In the genomic region with DNA sequence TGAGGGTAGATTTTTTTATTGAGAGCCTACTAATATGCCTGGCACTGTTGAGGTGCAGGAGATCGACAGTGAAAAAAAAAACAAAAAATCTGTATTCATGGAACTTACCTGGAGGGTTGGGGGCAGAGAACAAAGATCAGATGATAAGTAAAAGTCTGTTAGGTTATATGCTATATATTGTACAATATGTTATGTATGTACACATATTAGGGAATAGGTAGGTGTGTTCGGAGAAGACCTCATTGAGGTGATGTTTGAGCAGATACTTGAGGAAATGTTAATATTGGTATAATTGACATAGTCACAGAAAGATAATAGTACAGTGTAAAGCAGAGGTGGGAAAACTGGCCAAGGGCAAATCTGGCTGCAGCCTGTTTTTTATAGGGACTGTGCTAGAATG, we compare ENCODE assay signal across 9 cellular contexts. TPM values are rescaled to one million over a fixed set of nuclear protein-coding genes. Genes with fewer than 3 reads are reported as not detected.
DNase-seq lines count a peak whose midpoint lies in the region; ATAC-seq, FAIRE-seq and TF ChIP-seq lines count a peak whose summit lies in the region.
"Had no signal": no experiment of that assay in that cellular context is flagged by ENCODE, and none has a peak within 500 bp of the region (broad histone marks: within the 10 kb centered on the region; RNA-seq: fewer than 3 reads in every experiment).

No MANE protein-coding gene starts in this region.

- H3K4me1 ChIP-seq in Peyer's patch (peaks cover 0 to 33% (median 6%) of the 10 kb centered on the region in 4 donors), endocrine pancreas (ENCODE audit: control insufficient read depth, insufficient read depth, low read length) (peaks cover 36% of the 10 kb centered on the region), smooth muscle cell (ENCODE audit: low read depth) (peaks cover 25% of the 10 kb centered on the region)

- H3K27ac ChIP-seq in Peyer's patch (peak overlapping the region; percentile 1 to 43 (median 16)), smooth muscle cell (ENCODE audit: low read depth) (peak overlapping the region; percentile 98)
- H3K27ac ChIP-seq: ovary had no signal

- H2AFZ ChIP-seq in smooth muscle cell (ENCODE audit: low read depth), result no peak overlapping the region

- H3K9ac ChIP-seq in endocrine pancreas (ENCODE audit: control insufficient read depth, insufficient read depth, low read length) (no peak overlapping the region), smooth muscle cell (ENCODE audit: low read depth) (no peak overlapping the region)

- DNase-seq in GM12892 (ENCODE audit: insufficient read length), result no peak
- no peak for DNase-seq in Peyer's patch
- no peak for DNase-seq in smooth muscle cell (lab: John Stamatoyannopoulos, UW; ENCODE audit: unreplicated experiment)
- no peak for DNase-seq in left cardiac atrium
- DNase-seq: ovary, SIG-M5 had no signal

- H3K9me3 ChIP-seq in Peyer's patch, result no peaks in the 10 kb centered on the region
- H3K9me3 ChIP-seq in endocrine pancreas (ENCODE audit: control insufficient read depth, low read length), result no peaks in the 10 kb centered on the region
- no peaks in the 10 kb centered on the region for H3K9me3 ChIP-seq in smooth muscle cell (replicated peaks; ENCODE audit: low read depth)
- H3K9me3 ChIP-seq: ovary had no signal

- 82% methylated on average over 2 of the region's 2 CpGs for WGBS in smooth muscle cell (ENCODE audit: low lambda C conversion rate)

- peaks cover 18% of the 10 kb centered on the region for H3F3A ChIP-seq in smooth muscle cell (ENCODE audit: low read depth)

- H3K4me2 ChIP-seq in smooth muscle cell, result peak overlapping the region; percentile 98

- peaks cover 0 to 14% (median 0%) of the 10 kb centered on the region in 3 donors for H3K36me3 ChIP-seq in Peyer's patch
- H3K36me3 ChIP-seq in endocrine pancreas (ENCODE audit: control insufficient read depth, insufficient read depth, low read length), result peaks cover 5% of the 10 kb centered on the region
- peaks cover 2% of the 10 kb centered on the region for H3K36me3 ChIP-seq in smooth muscle cell (ENCODE audit: low read depth)
- H3K36me3 ChIP-seq: ovary had no signal

- TF ChIP-seq CTCF in Peyer's patch (IDR thresholded peaks at IDR 0.05) (no peak), smooth muscle cell (IDR thresholded peaks at IDR 0.05; ENCODE audit: borderline replicate concordance, insufficient read depth, poor library complexity, severe bottlenecking) (no peak)

- peak overlapping the region in 1 of 4 donors; percentile 95 for H3K4me3 ChIP-seq in Peyer's patch
- H3K4me3 ChIP-seq in endocrine pancreas (ENCODE audit: control insufficient read depth, insufficient read depth, low read length), result peak overlapping the region; percentile 4
- no peak overlapping the region for H3K4me3 ChIP-seq in smooth muscle cell
- H3K4me3 ChIP-seq: ovary had no signal

- no peaks in the 10 kb centered on the region for H3K27me3 ChIP-seq in Peyer's patch
- no peaks in the 10 kb centered on the region for H3K27me3 ChIP-seq in endocrine pancreas (ENCODE audit: control insufficient read depth, insufficient read depth, low read length)
- no peaks in the 10 kb centered on the region for H3K27me3 ChIP-seq in smooth muscle cell (ENCODE audit: low read depth)
- H3K27me3 ChIP-seq: ovary had no signal

- intact Hi-C loops in left cardiac atrium (cut with DNase I), result no loop called here

- ATAC-seq in left cardiac atrium (no peak), HG02970 (IDR thresholded peaks at IDR 0.05; ENCODE audit: low FRiP score, unreplicated experiment) (no peak), HG03135 (IDR thresholded peaks at IDR 0.05; ENCODE audit: unreplicated experiment) (no peak)

- TF ChIP-seq POLR2A in GM12892 (IDR thresholded peaks at IDR 0.05; ENCODE audit: low read depth, low read length) (no peak; the same call in 1 of the 2 replicates), Peyer's patch (IDR thresholded peaks at IDR 0.05) (no peak)

- peak; percentile 38 for FAIRE-seq in GM12892 (lab: Jason Lieb, UNC)

- peaks cover 50% of the 10 kb centered on the region for H3K79me2 ChIP-seq in smooth muscle cell (ENCODE audit: low read depth)

- peaks cover 52% of the 10 kb centered on the region for H4K20me1 ChIP-seq in smooth muscle cell (ENCODE audit: low read depth)

RNA-seq across cellular contexts. Expression of a gene that starts 5.6 kb away (rescaled TPM):
- polyA plus RNA-seq in GM12892 (2012; ENCODE audit: missing spikeins), result 56.2 TPM
- total RNA-seq in Peyer's patch, result 10 to 100 TPM; 47.0 to 92.5 (median 68.5) TPM
- total RNA-seq in smooth muscle cell, result 64.8 and 68.7 TPM in 2 replicates
- polyA plus RNA-seq in smooth muscle cell, result 59.8 and 73.6 TPM in 2 replicates
- total RNA-seq in left cardiac atrium, result 10 to 100 TPM; 28.6 to 38.0 TPM

RNA-seq across cellular contexts. Expression of a gene that starts 45.9 kb away (rescaled TPM):
- polyA plus RNA-seq in GM12892 (2012; ENCODE audit: missing spikeins), result 40.8 TPM
- 100 to 1,000 TPM; 114 to 413 (median 145) TPM for total RNA-seq in Peyer's patch
- total RNA-seq in smooth muscle cell, result 41.2 and 80.8 TPM in 2 replicates
- polyA plus RNA-seq in smooth muscle cell, result 41.2 and 63.8 TPM in 2 replicates
- total RNA-seq in left cardiac atrium, result 10 to 100 TPM; 48.6 to 60.5 TPM
